In genomic region chr7:157112706-157113105, GRCh38 we compare ENCODE assay signal across 28 cellular contexts.
"Had no signal": no experiment of that assay in that cellular context is flagged by ENCODE, and none has a peak within 500 bp of the region (broad histone marks: within the 10 kb centered on the region; RNA-seq: fewer than 3 reads in every experiment).

No MANE protein-coding gene starts in this region.

- H3K27ac ChIP-seq: neural progenitor cell, neutrophil, pancreas, psoas muscle, right lobe of liver, thoracic aorta, thyroid gland, transverse colon, upper lobe of right lung, uterus had no signal

- H3K4me3 Mint-ChIP-seq: naive thymus-derived CD4-positive, alpha-beta T cell; natural killer cell; nephron; neural progenitor cell; stimulated activated memory B cell treated with anti-CD40 and anti-IgM and Interleukin-4, amounts not matched to agents 10 μg/mL and 1 μg/mL and 100 μg/mL, for 72 hours; stimulated activated naive CD8-positive, alpha-beta T cell treated with anti-CD3 and anti-CD28 coated beads, Interleukin-15, amount 100 ng/mL, for 72 hours; type B pancreatic cell had no signal

- H3K36me3 Mint-ChIP-seq: natural killer cell, neural progenitor cell, type B pancreatic cell had no signal

- H3K27ac Mint-ChIP-seq: naive thymus-derived CD4-positive, alpha-beta T cell; natural killer cell; nephron; neural progenitor cell; progenitor cell of endocrine pancreas; stimulated activated memory B cell treated with anti-CD40 and anti-IgM and Interleukin-4, amounts not matched to agents 10 μg/mL and 1 μg/mL and 100 μg/mL, for 72 hours; stimulated activated naive CD8-positive, alpha-beta T cell treated with anti-CD3 and anti-CD28 coated beads, Interleukin-15, amount 100 ng/mL, for 72 hours; type B pancreatic cell had no signal

- H3K4me1 ChIP-seq: neural progenitor cell, pancreas, psoas muscle, right lobe of liver, thyroid gland, transverse colon, upper lobe of right lung, uterus had no signal

- H3K36me3 ChIP-seq: neural progenitor cell, neutrophil, pancreas, right lobe of liver, thoracic aorta, thyroid gland, transverse colon, upper lobe of right lung, uterus had no signal

- H3K27me3 ChIP-seq: neural progenitor cell, pancreas, right lobe of liver, thyroid gland, upper lobe of right lung, uterus had no signal

- H3K9me3 ChIP-seq: pancreas, psoas muscle, right lobe of liver, thoracic aorta, thyroid gland, transverse colon, upper lobe of right lung, uterus had no signal

- H3K9me3 Mint-ChIP-seq: type B pancreatic cell had no signal

- H3K4me3 ChIP-seq: neural progenitor cell, pancreas, psoas muscle, right lobe of liver, thoracic aorta, thyroid gland, transverse colon, upper lobe of right lung, uterus had no signal

- H3K4me1 Mint-ChIP-seq: naive thymus-derived CD4-positive, alpha-beta T cell; natural killer cell; nephron; neural progenitor cell; stimulated activated memory B cell treated with anti-CD40 and anti-IgM and Interleukin-4, amounts not matched to agents 10 μg/mL and 1 μg/mL and 100 μg/mL, for 72 hours; stimulated activated naive CD8-positive, alpha-beta T cell treated with anti-CD3 and anti-CD28 coated beads, Interleukin-15, amount 100 ng/mL, for 72 hours had no signal

- DNase-seq: naive thymus-derived CD4-positive, alpha-beta T cell; natural killer cell; nucleus accumbens; pancreas; psoas muscle; right cardiac atrium; small intestine; stimulated activated CD4-positive, alpha-beta T cell treated with anti-CD3 and anti-CD28 coated beads, Interleukin-12 subunit alpha, Interleukin-12 subunit beta, amount 100 ng/mL, for 4 hours; stimulated activated CD4-positive, alpha-beta T cell treated with anti-CD3 and anti-CD28 coated beads, Interleukin-1b, Interleukin-23, amount 100 ng/mL, for 48 hours; stimulated activated CD4-positive, alpha-beta T cell treated with anti-CD3 and anti-CD28 coated beads, Interleukin-4, amount 100 ng/mL, for 1 hour; stimulated activated CD4-positive, alpha-beta T cell treated with anti-CD3 and anti-CD28 coated beads, Interleukin-4, amount 100 ng/mL, for 4 hours; stimulated activated CD8-positive, alpha-beta memory T cell treated with anti-CD3 and anti-CD28 coated beads, Interleukin-4, amount 100 ng/mL, for 48 hours; stimulated activated naive CD4-positive, alpha-beta T cell; stimulated activated naive CD8-positive, alpha-beta T cell treated with anti-CD3 and anti-CD28 coated beads, Interleukin-15, amount 100 ng/mL, for 72 hours; stimulated activated naive CD8-positive, alpha-beta T cell treated with anti-CD3 and anti-CD28 coated beads, Interleukin-15, Interleukin-2, amounts not matched to agents 100 U/mL and 50 U/mL, for 24 hours; substantia nigra; thyroid gland; transverse colon; upper lobe of right lung; uterus had no signal
